ENCODE assay signal across 12 cellular contexts in the genomic region with DNA sequence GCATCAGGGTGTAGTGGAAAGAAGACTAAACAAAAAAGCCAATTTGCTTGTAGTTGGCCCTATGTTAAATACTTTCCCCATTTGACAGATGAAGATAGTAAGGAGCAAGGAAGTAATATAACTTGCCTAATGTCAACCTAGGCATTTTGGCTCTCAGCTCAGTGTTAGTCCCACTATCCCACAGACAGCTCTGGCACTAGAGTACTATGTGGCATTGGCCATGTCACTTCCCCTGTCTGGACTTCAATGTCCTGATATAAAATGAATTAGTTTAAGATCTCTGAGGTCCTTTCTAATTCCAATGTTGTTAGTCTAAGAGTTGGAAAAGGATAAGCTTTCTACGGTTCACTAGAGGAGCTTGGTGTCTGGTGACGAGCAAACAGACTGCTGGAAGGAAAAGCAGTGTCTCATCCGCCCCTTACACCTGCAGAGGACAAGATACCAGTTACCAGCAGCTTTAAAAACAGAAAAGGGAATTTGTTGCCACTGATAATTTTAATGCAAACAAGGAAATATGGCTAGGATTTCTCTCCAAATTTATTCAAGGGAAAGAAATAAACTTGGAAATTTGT.
"Had no signal": no experiment of that assay in that cellular context is flagged by ENCODE, and none has a peak within 500 bp of the region (broad histone marks: within the 10 kb centered on the region; RNA-seq: fewer than 3 reads in every experiment).

No MANE protein-coding gene starts in this region.

- H3K9me3 ChIP-seq: stomach, thyroid gland, vagina had no signal

- ATAC-seq: activated CD8-positive, alpha-beta memory T cell treated with anti-CD3 and anti-CD28 coated beads, Interleukin-2, amount 10 ng/mL, durations not matched to agents 7 days and 5 days; left colon; natural killer cell treated with Interleukin-12 subunit alpha and Interleukin-12 subunit beta and Interleukin-15 and Interleukin-18, amount 100 ng/mL, for 72 hours; T-helper 17 cell had no signal

- DNase-seq: activated CD4-positive, alpha-beta T cell treated with anti-CD3 and anti-CD28 coated beads for 1 hour; activated CD4-positive, alpha-beta T cell treated with anti-CD3 and anti-CD28 coated beads, Interleukin-2, amount 50 U/mL, for 48 hours; activated CD8-positive, alpha-beta memory T cell treated with anti-CD3 and anti-CD28 coated beads, Interleukin-2, amount 10 ng/mL, durations not matched to agents 7 days and 5 days; activated effector memory CD4-positive, alpha-beta T cell treated with Interleukin-2 at 50 U/mL for 16 hours; activated T-cell treated with anti-CD3 and anti-CD28 coated beads, Interleukin-2, amount 50 U/mL, for 24 hours; glutamatergic neuron; left colon; stomach; T-helper 17 cell; thyroid gland had no signal

- H3K4me3 ChIP-seq: stomach, thyroid gland, vagina had no signal

- H3K27me3 ChIP-seq: stomach, thyroid gland, vagina had no signal

- H3K27ac ChIP-seq: stomach, vagina had no signal

- H3K36me3 ChIP-seq: stomach, thyroid gland, vagina had no signal

- H3K4me1 ChIP-seq: vagina had no signal
